ENCODE assay signal across 8 cellular contexts in the genomic region with DNA sequence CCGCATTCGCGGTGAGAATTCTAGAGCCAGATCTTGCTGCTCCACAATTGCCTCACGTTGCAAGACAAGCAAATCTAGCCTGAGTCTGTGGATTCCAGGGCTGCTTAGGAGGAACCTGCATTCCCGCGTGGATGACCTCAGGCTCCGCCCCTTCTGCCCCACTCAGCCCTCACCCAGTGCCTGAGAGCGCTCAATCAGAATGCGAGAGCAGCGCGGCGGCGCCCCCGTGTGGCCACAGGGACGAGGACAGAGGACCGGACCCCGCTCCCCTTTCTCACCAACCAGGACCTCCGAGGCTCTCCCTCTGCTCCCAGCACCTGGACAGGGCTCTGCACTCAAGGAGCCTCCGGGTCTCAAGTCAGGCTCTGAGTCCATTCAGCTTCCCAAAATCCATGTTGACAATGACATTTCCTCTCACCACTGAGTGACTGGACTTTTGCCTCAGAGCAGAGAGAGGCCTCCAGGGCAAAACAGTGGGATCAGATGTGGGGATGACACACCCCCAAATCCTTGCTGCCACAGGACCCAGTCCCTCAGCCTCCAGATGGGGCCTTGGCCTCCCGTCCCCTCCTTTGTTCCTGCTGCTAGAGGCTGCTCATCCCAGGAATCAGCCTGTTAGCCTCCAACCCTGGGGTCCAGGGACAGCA. TPM values are rescaled to one million over a fixed set of nuclear protein-coding genes. Genes with fewer than 3 reads are reported as not detected.
DNase-seq lines count a peak whose midpoint lies in the region; TF ChIP-seq lines count a peak whose summit lies in the region.

No MANE protein-coding gene starts in this region.

- no peak overlapping the region for H3K4me3 Mint-ChIP-seq in activated T-helper 2 cell treated with anti-CD3 and anti-CD28 coated beads, Interferon-gamma antibody, Interleukin-2, Interleukin-4, amounts not matched to agents 10 μg/mL and 5 μg/mL and 100 μg/mL, durations not matched to agents 14 hours and 24 hours and 36 hours (ENCODE audit: low read depth)

- intact Hi-C loops in activated T-helper 2 cell treated with anti-CD3 and anti-CD28 coated beads, Interferon-gamma antibody, Interleukin-2, Interleukin-4, amounts not matched to agents 10 μg/mL and 5 μg/mL and 100 μg/mL, durations not matched to agents 14 hours and 24 hours and 36 hours (cut with micrococcal nuclease): loop anchor here (1.0 to 2.0 kb wide), 3 partner anchors 40 to 178 kb away; no protein-coding TSS in a partner anchor

- no peaks in the 10 kb centered on the region for H3K9me3 ChIP-seq in neutrophil

- H3K4me3 ChIP-seq in Jurkat, Clone E6-1 (ENCODE audit: low read length): no peak overlapping the region
- H3K4me3 ChIP-seq in foreskin fibroblast (ENCODE audit: low read depth in 1 of 2, low read length in 2 of 2) (no peak overlapping the region), neutrophil (ENCODE audit: low read depth in 1 of 2, low read length in 1 of 2) (no peak overlapping the region)

- no peaks in the 10 kb centered on the region for H3K9me3 Mint-ChIP-seq in activated T-helper 2 cell treated with anti-CD3 and anti-CD28 coated beads, Interferon-gamma antibody, Interleukin-2, Interleukin-4, amounts not matched to agents 10 μg/mL and 5 μg/mL and 100 μg/mL, durations not matched to agents 14 hours and 24 hours and 36 hours

- peaks cover 4% of the 10 kb centered on the region for H3K4me1 Mint-ChIP-seq in activated T-helper 2 cell treated with anti-CD3 and anti-CD28 coated beads, Interferon-gamma antibody, Interleukin-2, Interleukin-4, amounts not matched to agents 10 μg/mL and 5 μg/mL and 100 μg/mL, durations not matched to agents 14 hours and 24 hours and 36 hours (ENCODE audit: low read depth)

- H3K27me3 Mint-ChIP-seq in activated T-helper 2 cell treated with anti-CD3 and anti-CD28 coated beads, Interferon-gamma antibody, Interleukin-2, Interleukin-4, amounts not matched to agents 10 μg/mL and 5 μg/mL and 100 μg/mL, durations not matched to agents 14 hours and 24 hours and 36 hours (ENCODE audit: low read depth): peaks cover 53% of the 10 kb centered on the region

- H3K4me1 ChIP-seq in neutrophil (ENCODE audit: control insufficient read depth in 1 of 2, insufficient read depth in 1 of 2, low read depth in 1 of 2, low read length in 1 of 2): no peaks in the 10 kb centered on the region

- TF ChIP-seq CTCF in foreskin fibroblast (IDR thresholded peaks at IDR 0.05; ENCODE audit: low read depth, low read length) (peak; percentile 85), neutrophil (IDR thresholded peaks at IDR 0.05) (peak; percentile 68)

- H3K36me3 Mint-ChIP-seq in activated T-helper 2 cell treated with anti-CD3 and anti-CD28 coated beads, Interferon-gamma antibody, Interleukin-2, Interleukin-4, amounts not matched to agents 10 μg/mL and 5 μg/mL and 100 μg/mL, durations not matched to agents 14 hours and 24 hours and 36 hours (ENCODE audit: low read depth): no peaks in the 10 kb centered on the region

- H3K27me3 ChIP-seq in neutrophil: peaks cover 95% of the 10 kb centered on the region

- peak; percentile 78 for DNase-seq in NCI-H2227 (lab: John Stamatoyannopoulos, UW; ENCODE audit: unreplicated experiment)
- DNase-seq in NCI-H2227 treated with DMSO at 0.1 percent for 48 hours (lab: John Stamatoyannopoulos, UW): no peak
- DNase-seq in Jurkat, Clone E6-1 (ENCODE audit: low read depth, low spot score): peak; percentile 48
- DNase-seq in RPMI8226: peak; percentile 86
- peak; percentile 73 for DNase-seq in activated T-helper 2 cell treated with anti-CD3 and anti-CD28 coated beads, Interferon-gamma antibody, Interleukin-2, Interleukin-4, amounts not matched to agents 10 μg/mL and 5 μg/mL and 100 μg/mL, durations not matched to agents 14 hours and 24 hours and 36 hours (ENCODE audit: low spot score)
- peak; percentile 40 to 84 for DNase-seq in foreskin fibroblast
- peak; percentile 76 for DNase-seq in superior temporal gyrus (ENCODE audit: extremely low spot score)

- H3K27ac ChIP-seq in neutrophil: no peak overlapping the region

- no peak overlapping the region for H3K27ac Mint-ChIP-seq in activated T-helper 2 cell treated with anti-CD3 and anti-CD28 coated beads, Interferon-gamma antibody, Interleukin-2, Interleukin-4, amounts not matched to agents 10 μg/mL and 5 μg/mL and 100 μg/mL, durations not matched to agents 14 hours and 24 hours and 36 hours

- no peaks in the 10 kb centered on the region for H3K36me3 ChIP-seq in neutrophil

RNA-seq across cellular contexts. Expression of a gene that starts 52.0 kb away (rescaled TPM):
- 141 TPM for polyA plus RNA-seq in Jurkat, Clone E6-1 (2012; ENCODE audit: insufficient read depth, insufficient read length)
- total RNA-seq in activated T-helper 2 cell treated with anti-CD3 and anti-CD28 coated beads, Interferon-gamma antibody, Interleukin-2, Interleukin-4, amounts not matched to agents 10 μg/mL and 5 μg/mL and 100 μg/mL, durations not matched to agents 14 hours and 24 hours and 36 hours: 40.6 and 41.9 TPM in 2 replicates
